8 cellular contexts compared by ENCODE assay signal in genomic region chr22:45239378-45240136, GRCh38. TPM values are rescaled to one million over a fixed set of nuclear protein-coding genes. Genes with fewer than 3 reads are reported as not detected.
DNase-seq lines count a peak whose midpoint lies in the region; ATAC-seq and TF ChIP-seq lines count a peak whose summit lies in the region.

No MANE protein-coding gene starts in this region.

- intact Hi-C loops in activated B cell treated with CpG ODN at 0.5 μM for 24 hours (cut with micrococcal nuclease), result loop anchor here (1.0 to 2.0 kb wide), 2 partner anchors 70 to 77 kb away; partner anchors contain the start of genes FAM118A and NUP50

- WGBS in hepatocyte (ENCODE audit: low lambda C conversion rate, missing lambda C conversion rate), result 32% methylated on average over 11 of the region's 12 CpGs

- peaks cover 45% of the 10 kb centered on the region for H3K79me2 ChIP-seq in hepatocyte

- peak overlapping the region; percentile 83 for H3K4me3 ChIP-seq in hepatocyte

- POLR2A ChIA-PET in activated B cell treated with CpG ODN at 0.5 μM for 24 hours (lab: Charles Lee), result interaction anchor here (0.6 to 1.1 kb wide), 2 partner anchors 24 to 79 kb away, joined by 4 read pairs; no protein-coding TSS in a partner anchor

- ATAC-seq in activated B cell treated with CpG ODN at 0.5 μM for 24 hours (ENCODE audit: low read depth) (no peak), HG02642 (IDR thresholded peaks at IDR 0.05; ENCODE audit: poor library complexity, unreplicated experiment) (no peak)
- no peak for ATAC-seq in stimulated activated naive B cell treated with anti-CD40 and anti-IgM and Interleukin-4, amounts not matched to agents 10 μg/mL and 1 μg/mL and 100 μg/mL, for 72 hours (replicated peaks)

- peak overlapping the region; percentile 92 for H3K4me3 Mint-ChIP-seq in T-helper 2 cell treated with Interferon-gamma antibody and Interleukin-4, amounts not matched to agents 5 μg/mL and 100 μg/mL, for 36 hours
- peak overlapping the region; percentile 87 for H3K4me3 Mint-ChIP-seq in activated B cell treated with CpG ODN at 0.5 μM for 24 hours
- peak overlapping the region; percentile 89 to 90 for H3K4me3 Mint-ChIP-seq in stimulated activated naive B cell treated with anti-CD40 and anti-IgM and Interleukin-4, amounts not matched to agents 10 μg/mL and 1 μg/mL and 100 μg/mL, for 72 hours

- no peaks in the 10 kb centered on the region for H3K36me3 Mint-ChIP-seq in T-helper 2 cell treated with Interferon-gamma antibody and Interleukin-4, amounts not matched to agents 5 μg/mL and 100 μg/mL, for 36 hours (ENCODE audit: low read depth)
- H3K36me3 Mint-ChIP-seq in activated B cell treated with CpG ODN at 0.5 μM for 24 hours (ENCODE audit: low read depth), result peaks cover 14% of the 10 kb centered on the region
- peaks cover 2 to 6% of the 10 kb centered on the region in 2 donors for H3K36me3 Mint-ChIP-seq in stimulated activated naive B cell treated with anti-CD40 and anti-IgM and Interleukin-4, amounts not matched to agents 10 μg/mL and 1 μg/mL and 100 μg/mL, for 72 hours

- no peaks in the 10 kb centered on the region for H3K9me3 Mint-ChIP-seq in T-helper 2 cell treated with Interferon-gamma antibody and Interleukin-4, amounts not matched to agents 5 μg/mL and 100 μg/mL, for 36 hours
- H3K9me3 Mint-ChIP-seq in activated B cell treated with CpG ODN at 0.5 μM for 24 hours, result no peaks in the 10 kb centered on the region
- no peaks in the 10 kb centered on the region for H3K9me3 Mint-ChIP-seq in stimulated activated naive B cell treated with anti-CD40 and anti-IgM and Interleukin-4, amounts not matched to agents 10 μg/mL and 1 μg/mL and 100 μg/mL, for 72 hours

- no peaks in the 10 kb centered on the region for H3K36me3 ChIP-seq in hepatocyte (replicated peaks; ENCODE audit: insufficient read depth, low read depth)

- CTCF ChIA-PET in activated B cell treated with CpG ODN at 0.5 μM for 24 hours (lab: Charles Lee), result no interaction called here

- no peaks in the 10 kb centered on the region for H3K9me2 ChIP-seq in hepatocyte (replicated peaks; ENCODE audit: insufficient read depth)

- no peaks in the 10 kb centered on the region for H3K27me3 ChIP-seq in hepatocyte

- H3K4me1 Mint-ChIP-seq in T-helper 2 cell treated with Interferon-gamma antibody and Interleukin-4, amounts not matched to agents 5 μg/mL and 100 μg/mL, for 36 hours (ENCODE audit: low read depth), result peaks cover 5% of the 10 kb centered on the region
- peaks cover 69% of the 10 kb centered on the region for H3K4me1 Mint-ChIP-seq in activated B cell treated with CpG ODN at 0.5 μM for 24 hours
- peaks cover 37 to 73% of the 10 kb centered on the region in 2 donors for H3K4me1 Mint-ChIP-seq in stimulated activated naive B cell treated with anti-CD40 and anti-IgM and Interleukin-4, amounts not matched to agents 10 μg/mL and 1 μg/mL and 100 μg/mL, for 72 hours

- DNase-seq in T-helper 2 cell treated with Interferon-gamma antibody and Interleukin-4, amounts not matched to agents 5 μg/mL and 100 μg/mL, for 36 hours (ENCODE audit: low spot score), result no peak
- no peak for DNase-seq in T-helper 2 cell
- no peak for DNase-seq in activated B cell treated with CpG ODN at 0.5 μM for 24 hours
- no peak for DNase-seq in hepatocyte (ENCODE audit: low spot score)
- no peak for DNase-seq in stimulated activated naive B cell treated with anti-CD40 and anti-IgM and Interleukin-4, amounts not matched to agents 10 μg/mL and 1 μg/mL and 100 μg/mL, for 72 hours
- DNase-seq in DMS79 treated with DMSO at 0.1 percent for 48 hours (lab: John Stamatoyannopoulos, UW), result no peak
- DNase-seq in KG1 (lab: John Stamatoyannopoulos, UW), result no peak

- TF ChIP-seq CTCF in activated B cell treated with CpG ODN at 0.5 μM for 24 hours (IDR thresholded peaks at IDR 0.05) (no peak), hepatocyte (IDR thresholded peaks at IDR 0.05; ENCODE audit: poor library complexity) (no peak)

- no peak overlapping the region for H3K27ac ChIP-seq in hepatocyte

- H3K27ac Mint-ChIP-seq in T-helper 2 cell treated with Interferon-gamma antibody and Interleukin-4, amounts not matched to agents 5 μg/mL and 100 μg/mL, for 36 hours, result peak overlapping the region; percentile 36
- H3K27ac Mint-ChIP-seq in activated B cell treated with CpG ODN at 0.5 μM for 24 hours, result no peak overlapping the region
- H3K27ac Mint-ChIP-seq in stimulated activated naive B cell treated with anti-CD40 and anti-IgM and Interleukin-4, amounts not matched to agents 10 μg/mL and 1 μg/mL and 100 μg/mL, for 72 hours, result no peak overlapping the region

- H2AFZ ChIP-seq in hepatocyte, result peak overlapping the region; percentile 71

- H3K4me1 ChIP-seq in hepatocyte (ENCODE audit: insufficient read depth), result peaks cover 11% of the 10 kb centered on the region

- peaks cover 8% of the 10 kb centered on the region for H4K20me1 ChIP-seq in hepatocyte (ENCODE audit: insufficient read depth, poor library complexity, severe bottlenecking)

- H3K9me3 ChIP-seq in hepatocyte (ENCODE audit: low read depth), result no peaks in the 10 kb centered on the region

- peak overlapping the region; percentile 99 for H3K4me2 ChIP-seq in hepatocyte

- no peaks in the 10 kb centered on the region for H3K27me3 Mint-ChIP-seq in T-helper 2 cell treated with Interferon-gamma antibody and Interleukin-4, amounts not matched to agents 5 μg/mL and 100 μg/mL, for 36 hours (ENCODE audit: low read depth)
- H3K27me3 Mint-ChIP-seq in activated B cell treated with CpG ODN at 0.5 μM for 24 hours, result no peaks in the 10 kb centered on the region
- H3K27me3 Mint-ChIP-seq in stimulated activated naive B cell treated with anti-CD40 and anti-IgM and Interleukin-4, amounts not matched to agents 10 μg/mL and 1 μg/mL and 100 μg/mL, for 72 hours, result no peaks in the 10 kb centered on the region

RNA-seq across cellular contexts. Expression of gene KIAA0930, which starts 1.1 kb away (rescaled TPM):
- 39.5 and 42.2 TPM in 2 replicates for total RNA-seq in activated B cell treated with CpG ODN at 0.5 μM for 24 hours
- total RNA-seq in hepatocyte, result 30.9 and 62.9 TPM in 2 replicates
- 42.0 and 43.6 TPM in 2 replicates for polyA plus RNA-seq in hepatocyte

RNA-seq across cellular contexts. Expression of gene UPK3A, which starts 45.2 kb away (rescaled TPM):
- total RNA-seq in activated B cell treated with CpG ODN at 0.5 μM for 24 hours (1.4 and 1.6 TPM in 2 replicates), hepatocyte (14.4 and 14.9 TPM in 2 replicates)
- 41.8 and 71.5 TPM in 2 replicates for polyA plus RNA-seq in hepatocyte
